ENCODE assay signal across 8 cellular contexts in the genomic region with DNA sequence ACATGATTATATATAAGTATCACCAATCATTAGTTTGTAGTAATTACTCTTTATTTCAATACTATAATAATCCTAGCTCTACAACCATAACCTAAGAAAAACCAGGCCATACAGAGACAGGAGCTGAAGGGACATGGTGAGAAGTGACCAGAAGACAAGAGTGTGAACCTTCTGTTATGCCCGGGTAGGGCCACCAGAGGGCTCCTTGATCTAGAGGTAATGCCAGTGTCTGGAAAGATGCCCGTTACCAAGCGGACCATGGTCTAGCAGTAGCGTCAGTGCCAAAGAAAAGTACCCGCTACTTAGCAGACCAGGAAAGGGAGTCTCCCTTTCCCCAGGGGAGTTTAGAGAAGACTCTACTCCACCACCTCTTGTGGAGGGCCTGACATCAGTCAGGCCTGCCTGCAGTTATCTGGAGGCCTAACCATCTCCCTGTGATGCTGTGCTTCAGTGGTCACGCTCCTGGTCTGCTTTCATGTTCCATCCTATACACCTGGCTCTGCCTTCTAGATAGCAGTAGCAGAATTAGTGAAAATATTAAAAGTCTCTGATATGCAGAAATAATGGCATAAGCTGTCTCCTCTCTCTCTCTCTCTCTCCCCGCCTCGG. TPM values are rescaled to one million over a fixed set of nuclear protein-coding genes. Genes with fewer than 3 reads are reported as not detected.
DNase-seq lines count a peak whose midpoint lies in the region; ATAC-seq, FAIRE-seq and TF ChIP-seq lines count a peak whose summit lies in the region.
"Not testable (repeated sequence)": the region's sequence is repeated elsewhere in the genome, so short reads cannot be mapped to it uniquely, and the experiment has no call there.

No MANE protein-coding gene starts in this region.

- H4K20me1 ChIP-seq in DND-41 (ENCODE audit: insufficient read depth, low read length) = not testable (repeated sequence)

- H3K4me2 ChIP-seq in DND-41 (ENCODE audit: insufficient read depth, low read length) = not testable (repeated sequence)

- FAIRE-seq in RCC 7860 (lab: Jason Lieb, UNC) = not testable (repeated sequence)

- not testable (repeated sequence) for H3K36me3 Mint-ChIP-seq in activated CD4-positive, alpha-beta memory T cell treated with anti-CD3 and anti-CD28 coated beads, Interleukin-2, amount 10 ng/mL, durations not matched to agents 7 days and 5 days (ENCODE audit: low read depth)

- intact Hi-C loops in testis (cut with DNase I; ENCODE audit: low total_unique reads) = not testable (repeated sequence)

- TF ChIP-seq POLR2A in testis (IDR thresholded peaks at IDR 0.05) = not testable (repeated sequence)

- not testable (repeated sequence) for H3K36me3 ChIP-seq in DND-41 (ENCODE audit: insufficient read depth, low read length); testis (ENCODE audit: low read depth, missing control alignments)

- H3K27me3 Mint-ChIP-seq in activated CD4-positive, alpha-beta memory T cell treated with anti-CD3 and anti-CD28 coated beads, Interleukin-2, amount 10 ng/mL, durations not matched to agents 7 days and 5 days = not testable (repeated sequence)

- not testable (repeated sequence) for H3K9ac ChIP-seq in DND-41 (ENCODE audit: low read depth, low read length)

- H3K27ac Mint-ChIP-seq in activated CD4-positive, alpha-beta memory T cell treated with anti-CD3 and anti-CD28 coated beads, Interleukin-2, amount 10 ng/mL, durations not matched to agents 7 days and 5 days = not testable (repeated sequence)

- peak; percentile 50 for TF ChIP-seq CTCF in DND-41 (IDR thresholded peaks at IDR 0.05; ENCODE audit: borderline replicate concordance, extremely low read depth, low read length, poor library complexity, severe bottlenecking)
- TF ChIP-seq CTCF in epithelial cell of esophagus (IDR thresholded peaks at IDR 0.05; ENCODE audit: insufficient read depth, low read depth, low read length, missing control alignments) = peak; percentile 44
- TF ChIP-seq CTCF in testis (IDR thresholded peaks at IDR 0.05) = peak in 1 of 3 experiments; percentile 18

- POLR2A ChIA-PET in activated CD4-positive, alpha-beta memory T cell treated with anti-CD3 and anti-CD28 coated beads, Interleukin-2, amount 10 ng/mL, durations not matched to agents 7 days and 5 days (lab: Charles Lee) = not testable (repeated sequence)

- H3K79me2 ChIP-seq in DND-41 (ENCODE audit: insufficient read depth, low read length) = not testable (repeated sequence)

- H3K27me3 ChIP-seq in DND-41 (ENCODE audit: insufficient read depth, low read length, poor library complexity); testis: not testable (repeated sequence)

- peaks cover 15% of the 10 kb centered on the region for H3K9me3 ChIP-seq in DND-41 (ENCODE audit: insufficient read depth, low read length, severe bottlenecking)
- not testable (repeated sequence) for H3K9me3 ChIP-seq in testis

- not testable (repeated sequence) for ATAC-seq in DND-41 (ENCODE audit: insufficient read depth, low read depth)
- ATAC-seq in left lobe of liver = peak; percentile 98

- not testable (repeated sequence) for H3K9me3 Mint-ChIP-seq in activated CD4-positive, alpha-beta memory T cell treated with anti-CD3 and anti-CD28 coated beads, Interleukin-2, amount 10 ng/mL, durations not matched to agents 7 days and 5 days

- CTCF ChIA-PET in activated CD4-positive, alpha-beta memory T cell treated with anti-CD3 and anti-CD28 coated beads, Interleukin-2, amount 10 ng/mL, durations not matched to agents 7 days and 5 days (lab: Charles Lee) = interaction anchor here (0.6 to 0.9 kb wide), 2 partner anchors 42 to 1672 kb away, joined by 3 read pairs; no protein-coding TSS in a partner anchor

- WGBS in testis, 2 donors = 83 to 85% methylated on average over 8 of the region's 8 CpGs

- H2AFZ ChIP-seq in DND-41 (ENCODE audit: low read depth, low read length) = not testable (repeated sequence)

- not testable (repeated sequence) for H3K4me3 Mint-ChIP-seq in activated CD4-positive, alpha-beta memory T cell treated with anti-CD3 and anti-CD28 coated beads, Interleukin-2, amount 10 ng/mL, durations not matched to agents 7 days and 5 days

- not testable (repeated sequence) for H3K27ac ChIP-seq in DND-41 (ENCODE audit: low read length); testis

- not testable (repeated sequence) for H3K4me1 Mint-ChIP-seq in activated CD4-positive, alpha-beta memory T cell treated with anti-CD3 and anti-CD28 coated beads, Interleukin-2, amount 10 ng/mL, durations not matched to agents 7 days and 5 days

- H3K4me1 ChIP-seq in DND-41 (ENCODE audit: insufficient read depth, low read length); testis: not testable (repeated sequence)

- DNase-seq in DND-41 = not testable (repeated sequence)
- DNase-seq in HCEC 1CT = peak; percentile 28
- peak; percentile 38 for DNase-seq in NCI-H1092 treated with DMSO at 0.1 percent for 48 hours (lab: John Stamatoyannopoulos, UW)
- peak; percentile 31 for DNase-seq in RCC 7860 (ENCODE audit: low spot score)
- DNase-seq in activated CD4-positive, alpha-beta memory T cell treated with anti-CD3 and anti-CD28 coated beads, Interleukin-2, amount 10 ng/mL, durations not matched to agents 7 days and 5 days = peak; percentile 24
- DNase-seq in epithelial cell of esophagus (ENCODE audit: low read depth) = peak; percentile 49
- DNase-seq in left lobe of liver (ENCODE audit: low spot score) = peak; percentile 79
- DNase-seq in testis = peak; percentile 43

- not testable (repeated sequence) for H3K4me3 ChIP-seq in DND-41 (ENCODE audit: low read depth in 1 of 2, low read length in 2 of 2); epithelial cell of esophagus (ENCODE audit: low read length); testis

RNA-seq across cellular contexts. Expression of a gene that starts 18.7 kb away (rescaled TPM):
- not detected for total RNA-seq in activated CD4-positive, alpha-beta memory T cell treated with anti-CD3 and anti-CD28 coated beads, Interleukin-2, amount 10 ng/mL, durations not matched to agents 7 days and 5 days
- total RNA-seq in left lobe of liver = not detected
- total RNA-seq in testis = 10 to 100 TPM; 17.2 to 25.0 TPM
- polyA plus RNA-seq in testis (ENCODE audit: insufficient read depth, low read depth, low replicate concordance) = 49.5 TPM

RNA-seq across cellular contexts. Expression of a gene that starts 42.3 kb away (rescaled TPM):
- not detected for total RNA-seq in activated CD4-positive, alpha-beta memory T cell treated with anti-CD3 and anti-CD28 coated beads, Interleukin-2, amount 10 ng/mL, durations not matched to agents 7 days and 5 days
- total RNA-seq in left lobe of liver (5.2 TPM), testis (under 1 TPM; 0.19 to 0.24 TPM)
- polyA plus RNA-seq in testis (ENCODE audit: insufficient read depth, low read depth, low replicate concordance) = 0.73 TPM

Comparison
In these comparisons a context has a peak if more than half of its experiments do, and no peak if none do; other contexts are left out.
1. RNA of a gene that starts 18.7 kb away (total RNA-seq): 17.2 to 25.0 TPM in testis; not detected in activated CD4-positive, alpha-beta memory T cell treated with anti-CD3 and anti-CD28 coated beads, Interleukin-2, amount 10 ng/mL, durations not matched to agents 7 days and 5 days and not detected in left lobe of liver (single experiment); every median in the first group is over 10 times any median in the second.